Comparison of ENCODE assay signal across 7 cellular contexts in genomic region chr9:41230418-41230817, GRCh38. TPM values are rescaled to one million over a fixed set of nuclear protein-coding genes. Genes with fewer than 3 reads are reported as not detected.
DNase-seq lines count a peak whose midpoint lies in the region; TF ChIP-seq lines count a peak whose summit lies in the region.
"Not testable (repeated sequence)": the region's sequence is repeated elsewhere in the genome, so short reads cannot be mapped to it uniquely, and the experiment has no call there.

No MANE protein-coding gene starts in this region.

- POLR2A ChIA-PET in HEK293T (lab: Yijun Ruan, JAX); RWPE1 (lab: Yijun Ruan, JAX; ENCODE audit: low non-redundant PET): not testable (repeated sequence)

- in situ Hi-C loops in astrocyte of the spinal cord (cut with HindIII; ENCODE audit: low sequenced_read_pairs) = not testable (repeated sequence)

- DNase-seq in ELF-1 (ENCODE audit: low read depth, low spot score) (peak; percentile 2), HEK293T (ENCODE audit: extremely low spot score) (peak; percentile 19), RWPE1 (ENCODE audit: low spot score) (peak; percentile 1), astrocyte of the spinal cord (ENCODE audit: low read depth, low spot score) (peak; percentile 35), fibroblast of the aortic adventitia (ENCODE audit: low read depth) (peak; percentile 8), kidney tubule cell (ENCODE audit: low spot score) (peak; percentile 11), posterior vena cava (ENCODE audit: low spot score) (peak; percentile 81)

- not testable (repeated sequence) for H3K4me3 ChIP-seq in astrocyte of the spinal cord (ENCODE audit: low read depth, low read length); fibroblast of the aortic adventitia (ENCODE audit: low read depth, low read length)

- H3K27ac ChIP-seq in RWPE1 = not testable (repeated sequence)

- intact Hi-C loops in posterior vena cava (cut with DNase I) = not testable (repeated sequence)

- TF ChIP-seq CTCF in RWPE1 (conservative IDR thresholded peaks at IDR 0.05; ENCODE audit: low read depth); astrocyte of the spinal cord (IDR thresholded peaks at IDR 0.05; ENCODE audit: low read depth, low read length); fibroblast of the aortic adventitia (IDR thresholded peaks at IDR 0.05; ENCODE audit: insufficient read depth, low read length): not testable (repeated sequence)

- CTCF ChIA-PET in HEK293T (lab: Yijun Ruan, JAX); RWPE1 (lab: Yijun Ruan, JAX): not testable (repeated sequence)

RNA-seq across cellular contexts. Expression of gene ZNG1F, which starts 41.3 kb away (rescaled TPM):
- total RNA-seq in fibroblast of the aortic adventitia (ENCODE audit: low replicate concordance) (1.7 and 8.7 TPM in 2 replicates), posterior vena cava (1 to 10 TPM; 5.3 to 9.5 TPM)

Comparison
In these comparisons a context has a peak if more than half of its experiments do, and no peak if none do; other contexts are left out.
1. DNase-seq: peak in every context shown above with its lines; median percentile 81 in posterior vena cava; 35 in astrocyte of the spinal cord; 19 in HEK293T; 11 in kidney tubule cell; 8 in fibroblast of the aortic adventitia; 2 in ELF-1; 1 in RWPE1.